Comparison of ENCODE assay signal across 1 cellular context in genomic region chr16:81431554-81432353, GRCh38.
A peak's percentile ranks its signal among the peaks of the same experiment; 100 is the strongest.
TF ChIP-seq lines count a peak whose summit lies in the region.

No MANE protein-coding gene starts in this region.

TF ChIP-seq in HepG2, 621 proteins besides CTCF, POLR2A, EP300 and RAD21 (continued from another document and continues in another):
- TF ChIP-seq MLXIP (CRISPR knock-in tag; IDR thresholded peaks at IDR 0.05; ENCODE audit: borderline replicate concordance) (no peak; the same call in 1 of the 2 replicates), SOX6 (IDR thresholded peaks at IDR 0.05) (no peak), SOX6 (CRISPR knock-in tag; IDR thresholded peaks at IDR 0.05) (peak; percentile 92), CSRNP2 (CRISPR knock-in tag; conservative IDR thresholded peaks at IDR 0.05; ENCODE audit: low read depth) (no peak), ZNF768 (CRISPR knock-in tag; IDR thresholded peaks at IDR 0.05) (peak; percentile 58; the same call in 1 of the 2 replicates), ZNF75D (CRISPR knock-in tag; IDR thresholded peaks at IDR 0.05; ENCODE audit: borderline replicate concordance) (no peak), ZNF850 (CRISPR knock-in tag; conservative IDR thresholded peaks at IDR 0.05) (peak; percentile 17; the same call in 1 of the 2 replicates), ZNF879 (CRISPR knock-in tag; IDR thresholded peaks at IDR 0.05) (no peak), TIGD3 (CRISPR knock-in tag; IDR thresholded peaks at IDR 0.05; ENCODE audit: borderline replicate concordance) (no peak), ZFYVE20 (CRISPR knock-in tag; IDR thresholded peaks at IDR 0.05; ENCODE audit: borderline replicate concordance, low read depth) (no peak), NFKB2 (CRISPR knock-in tag; IDR thresholded peaks at IDR 0.05; ENCODE audit: borderline replicate concordance) (no peak; the same call in 1 of the 2 replicates), ZNF784 (CRISPR knock-in tag; IDR thresholded peaks at IDR 0.05; ENCODE audit: borderline replicate concordance) (0 out of 2 replicates have a peak, but pooled peaks have one; percentile 33), FUBP1 (CRISPR knock-in tag; IDR thresholded peaks at IDR 0.05; ENCODE audit: borderline replicate concordance) (no peak), ZSCAN25 (CRISPR knock-in tag; IDR thresholded peaks at IDR 0.05) (no peak), ZNF138 (CRISPR knock-in tag; IDR thresholded peaks at IDR 0.05; ENCODE audit: low read depth) (no peak), HMG20A (CRISPR knock-in tag; IDR thresholded peaks at IDR 0.05; ENCODE audit: borderline replicate concordance) (no peak), NFE2L1 (CRISPR knock-in tag; IDR thresholded peaks at IDR 0.05; ENCODE audit: borderline replicate concordance) (no peak), ZNF292 (CRISPR knock-in tag; IDR thresholded peaks at IDR 0.05; ENCODE audit: borderline replicate concordance, low read depth) (0 out of 2 replicates have a peak, but pooled peaks have one; percentile 26), GPBP1L1 (CRISPR knock-in tag; IDR thresholded peaks at IDR 0.05) (no peak), NR2F1 (CRISPR knock-in tag; IDR thresholded peaks at IDR 0.05) (no peak), ZNF747 (CRISPR knock-in tag; IDR thresholded peaks at IDR 0.05; ENCODE audit: borderline replicate concordance) (no peak), RFX3 (CRISPR knock-in tag; IDR thresholded peaks at IDR 0.05) (no peak), PHF21A (CRISPR knock-in tag; IDR thresholded peaks at IDR 0.05) (peak; percentile 87), TEF (CRISPR knock-in tag; IDR thresholded peaks at IDR 0.05) (no peak), ZNF33A (CRISPR knock-in tag; IDR thresholded peaks at IDR 0.05; ENCODE audit: borderline replicate concordance) (no peak), POLR2AphosphoS2 (IDR thresholded peaks at IDR 0.05; ENCODE audit: low read depth, low read length) (no peak), LCORL (IDR thresholded peaks at IDR 0.05) (no peak), LCORL (CRISPR knock-in tag; IDR thresholded peaks at IDR 0.05) (peak; percentile 68), NFYC (CRISPR knock-in tag; IDR thresholded peaks at IDR 0.05) (no peak), PREB (CRISPR knock-in tag; IDR thresholded peaks at IDR 0.05) (no peak), ZBTB40 (IDR thresholded peaks at IDR 0.05) (no peak), ZBTB40 (CRISPR knock-in tag; IDR thresholded peaks at IDR 0.05) (no peak; the same call in 1 of the 2 replicates), MEIS1 (CRISPR knock-in tag; IDR thresholded peaks at IDR 0.05; ENCODE audit: borderline replicate concordance) (peak; percentile 56; the same call in 1 of the 2 replicates), ZBTB43 (CRISPR knock-in tag; conservative IDR thresholded peaks at IDR 0.05) (no peak; the same call in none of the 2 replicates), ZNF776 (CRISPR knock-in tag; IDR thresholded peaks at IDR 0.05) (no peak), MAFK (conservative IDR thresholded peaks at IDR 0.05 in 1 of 2, IDR thresholded peaks at IDR 0.05 in 1 of 2; ENCODE audit: low read length in 2 of 2) (no peak)
